Comparison of ENCODE assay signal across 1 cellular context in genomic region chr1:60825593-60825992, GRCh38.
TF ChIP-seq lines count a peak whose summit lies in the region.

No MANE protein-coding gene starts in this region.

TF ChIP-seq in HCT116, 20 proteins besides CTCF, POLR2A, EP300 and RAD21 (continued from another document):
- no peak for TF ChIP-seq REST (IDR thresholded peaks at IDR 0.05; ENCODE audit: low read depth)
